In genomic region chr11:66677599-66678375, GRCh38 we compare ENCODE assay signal across 8 cellular contexts. TPM values are rescaled to one million over a fixed set of nuclear protein-coding genes. Genes with fewer than 3 reads are reported as not detected.
DNase-seq lines count a peak whose midpoint lies in the region; ATAC-seq and TF ChIP-seq lines count a peak whose summit lies in the region.

RBM4B (minus strand) TSS chr11:66677887; CDS start chr11:66677079, 808 bp downstream.

- H3K27ac ChIP-seq in OCI-LY3 (ENCODE audit: low read length) = peak within 1 kb of the TSS; percentile 85

- no peaks in the 10 kb centered on the region for H3K27me3 ChIP-seq in OCI-LY3 (ENCODE audit: low read depth, low read length)

- peak; percentile 80 for ATAC-seq in GM21528 (IDR thresholded peaks at IDR 0.05; ENCODE audit: low FRiP score, unreplicated experiment)

- DNase-seq in DMS 273 (lab: John Stamatoyannopoulos, UW; ENCODE audit: unreplicated experiment) (peak; percentile 96), HuH-7.5 (ENCODE audit: low spot score) (peak; percentile 100), endothelial cell (ENCODE audit: low spot score) (peak; percentile 99), mesothelial cell of epicardium (ENCODE audit: low spot score in 2 of 2, unreplicated experiment in 2 of 2) (peak; percentile 93 to 96)
- peak; percentile 93 for DNase-seq in activated CD8-positive, alpha-beta memory T cell treated with anti-CD3 and anti-CD28 coated beads, Interleukin-2, amount 50 U/mL, for 4 hours
- DNase-seq in stimulated activated CD8-positive, alpha-beta memory T cell treated with anti-CD3 and anti-CD28 coated beads, Interleukin-15, amount 100 ng/mL, for 4 hours (ENCODE audit: low read depth in 2 of 2) = peak; percentile 86 to 87

- peaks cover 24% of the 10 kb centered on the region for H3K4me1 ChIP-seq in OCI-LY3 (ENCODE audit: low read length)

- H3K36me3 Mint-ChIP-seq in endothelial cell (ENCODE audit: low read depth, unreplicated experiment) = peaks cover 6% of the 10 kb centered on the region
- peaks cover 5% of the 10 kb centered on the region for H3K36me3 Mint-ChIP-seq in mesothelial cell of epicardium

- H3K4me1 Mint-ChIP-seq in endothelial cell (ENCODE audit: unreplicated experiment) = peaks cover 25% of the 10 kb centered on the region
- H3K4me1 Mint-ChIP-seq in mesothelial cell of epicardium = peaks cover 33% of the 10 kb centered on the region

- peak within 1 kb of the TSS; percentile 52 for H2AFZ ChIP-seq in OCI-LY3 (ENCODE audit: low read depth, low read length)

- peak within 1 kb of the TSS; percentile 78 for H3K4me3 ChIP-seq in OCI-LY3 (ENCODE audit: low read length)

- H3K9me3 ChIP-seq in OCI-LY3 (ENCODE audit: insufficient read depth, low read length) = no peaks in the 10 kb centered on the region

- H3K4me3 Mint-ChIP-seq in endothelial cell (ENCODE audit: unreplicated experiment) (peak within 1 kb of the TSS; percentile 90), mesothelial cell of epicardium (peak within 1 kb of the TSS; percentile 95)

- H4K20me1 ChIP-seq in OCI-LY3 (ENCODE audit: insufficient read depth, low read length) = peaks cover 7% of the 10 kb centered on the region; the same call in 1 of the 2 replicates

- peaks cover 17% of the 10 kb centered on the region for H3K36me3 ChIP-seq in OCI-LY3 (replicated peaks; ENCODE audit: low read depth, low read length)

- H3K9me3 Mint-ChIP-seq in endothelial cell (ENCODE audit: unreplicated experiment) = no peaks in the 10 kb centered on the region
- no peaks in the 10 kb centered on the region for H3K9me3 Mint-ChIP-seq in mesothelial cell of epicardium

- peak within 1 kb of the TSS; percentile 80 for H3K9ac ChIP-seq in OCI-LY3 (ENCODE audit: low read length)

- H3K4me2 ChIP-seq in OCI-LY3 (ENCODE audit: low read length) = peak within 1 kb of the TSS; percentile 100

- peaks cover 41% of the 10 kb centered on the region for H3K79me2 ChIP-seq in OCI-LY3 (ENCODE audit: low read length)

- H3K27ac Mint-ChIP-seq in endothelial cell (ENCODE audit: unreplicated experiment) (peak within 1 kb of the TSS; percentile 91), mesothelial cell of epicardium (peak within 1 kb of the TSS; percentile 100)

- H3K27me3 Mint-ChIP-seq in endothelial cell (ENCODE audit: unreplicated experiment) (peaks cover 6% of the 10 kb centered on the region), mesothelial cell of epicardium (ENCODE audit: low read depth) (no peaks in the 10 kb centered on the region)

- no peak for TF ChIP-seq CTCF in OCI-LY3 (IDR thresholded peaks at IDR 0.05; ENCODE audit: low read depth, low read length)
- TF ChIP-seq CTCF in endothelial cell (IDR thresholded peaks at IDR 0.05; ENCODE audit: unreplicated experiment) = no peak
- TF ChIP-seq CTCF in mesothelial cell of epicardium (IDR thresholded peaks at IDR 0.05; ENCODE audit: unreplicated experiment) = no peak

RNA-seq across cellular contexts. Expression of gene RBM4B, which starts in this region (rescaled TPM):
- total RNA-seq in endothelial cell (ENCODE audit: unreplicated experiment) = 29.3 TPM
- 38.7 to 40.7 TPM (median 39.6 TPM) in 3 replicates for total RNA-seq in mesothelial cell of epicardium

Comparison
In these comparisons a context has a peak if more than half of its experiments do, and no peak if none do; other contexts are left out.
1. Peak in every context shown above with its lines: DNase-seq, ATAC-seq, H3K4me3 ChIP-seq and H3K27ac ChIP-seq.